Comparison of ENCODE assay signal across 23 cellular contexts in genomic region chr3:104711435-104711834, GRCh38.
"Had no signal": no experiment of that assay in that cellular context is flagged by ENCODE, and none has a peak within 500 bp of the region (broad histone marks: within the 10 kb centered on the region; RNA-seq: fewer than 3 reads in every experiment).

No MANE protein-coding gene starts in this region.

- ATAC-seq: effector memory CD8-positive, alpha-beta T cell; mucosa of descending colon; natural killer cell treated with Interleukin-12 subunit alpha and Interleukin-12 subunit beta and Interleukin-15 and Interleukin-18, amount 100 ng/mL, for 72 hours; sciatic nerve; stimulated activated memory B cell treated with anti-CD40 and anti-IgM and Interleukin-4, amounts not matched to agents 10 μg/mL and 1 μg/mL and 100 μg/mL, for 72 hours; stimulated activated naive CD8-positive, alpha-beta T cell treated with anti-CD3 and anti-CD28 coated beads, Interleukin-15, Interleukin-2, amounts not matched to agents 100 U/mL and 50 U/mL, for 24 hours had no signal

- H3K9me3 Mint-ChIP-seq: central memory CD8-positive, alpha-beta T cell; effector memory CD8-positive, alpha-beta T cell; mesothelial cell of epicardium; naive B cell; natural killer cell treated with Interleukin-12 subunit alpha and Interleukin-12 subunit beta and Interleukin-15 and Interleukin-18, amount 100 ng/mL, for 72 hours; stimulated activated memory B cell treated with anti-CD40 and anti-IgM and Interleukin-4, amounts not matched to agents 10 μg/mL and 1 μg/mL and 100 μg/mL, for 72 hours had no signal

- H3K27ac Mint-ChIP-seq: effector memory CD8-positive, alpha-beta T cell; mesothelial cell of epicardium; naive B cell; natural killer cell treated with Interleukin-12 subunit alpha and Interleukin-12 subunit beta and Interleukin-15 and Interleukin-18, amount 100 ng/mL, for 72 hours; stimulated activated memory B cell treated with anti-CD40 and anti-IgM and Interleukin-4, amounts not matched to agents 10 μg/mL and 1 μg/mL and 100 μg/mL, for 72 hours had no signal

- H3K4me3 ChIP-seq: coronary artery, mucosa of descending colon, prostate gland, right atrium auricular region, smooth muscle cell, testis, tibial artery, upper lobe of left lung had no signal

- H3K36me3 ChIP-seq: neutrophil, prostate gland, right atrium auricular region, tibial artery, upper lobe of left lung had no signal

- H3K27ac ChIP-seq: coronary artery, neutrophil, prostate gland, right atrium auricular region, testis, tibial artery, upper lobe of left lung had no signal

- H3K4me3 Mint-ChIP-seq: central memory CD8-positive, alpha-beta T cell; effector memory CD8-positive, alpha-beta T cell; mesothelial cell of epicardium; naive B cell; natural killer cell treated with Interleukin-12 subunit alpha and Interleukin-12 subunit beta and Interleukin-15 and Interleukin-18, amount 100 ng/mL, for 72 hours; stimulated activated memory B cell treated with anti-CD40 and anti-IgM and Interleukin-4, amounts not matched to agents 10 μg/mL and 1 μg/mL and 100 μg/mL, for 72 hours had no signal

- H3K4me1 Mint-ChIP-seq: central memory CD8-positive, alpha-beta T cell; naive B cell; stimulated activated memory B cell treated with anti-CD40 and anti-IgM and Interleukin-4, amounts not matched to agents 10 μg/mL and 1 μg/mL and 100 μg/mL, for 72 hours had no signal

- H3K9me3 ChIP-seq: mucosa of descending colon, neutrophil, prostate gland, right atrium auricular region, testis, tibial artery, upper lobe of left lung had no signal

- H3K27me3 ChIP-seq: neutrophil, right atrium auricular region, testis, tibial artery, upper lobe of left lung had no signal

- H3K36me3 Mint-ChIP-seq: mesothelial cell of epicardium; naive B cell; natural killer cell treated with Interleukin-12 subunit alpha and Interleukin-12 subunit beta and Interleukin-15 and Interleukin-18, amount 100 ng/mL, for 72 hours; stimulated activated memory B cell treated with anti-CD40 and anti-IgM and Interleukin-4, amounts not matched to agents 10 μg/mL and 1 μg/mL and 100 μg/mL, for 72 hours had no signal

- H3K27me3 Mint-ChIP-seq: central memory CD8-positive, alpha-beta T cell; effector memory CD8-positive, alpha-beta T cell; naive B cell; natural killer cell treated with Interleukin-12 subunit alpha and Interleukin-12 subunit beta and Interleukin-15 and Interleukin-18, amount 100 ng/mL, for 72 hours; stimulated activated memory B cell treated with anti-CD40 and anti-IgM and Interleukin-4, amounts not matched to agents 10 μg/mL and 1 μg/mL and 100 μg/mL, for 72 hours had no signal

- H3K4me1 ChIP-seq: prostate gland, right atrium auricular region, testis, tibial artery, upper lobe of left lung had no signal

- DNase-seq: effector memory CD8-positive, alpha-beta T cell; head of caudate nucleus; mesenchymal stem cell; mucosa of descending colon; naive B cell; stimulated activated CD4-positive, alpha-beta T cell treated with anti-CD3 and anti-CD28 coated beads, Interleukin-12 subunit alpha, Interleukin-12 subunit beta, amount 100 ng/mL, for 4 hours; stimulated activated CD4-positive, alpha-beta T cell treated with anti-CD3 and anti-CD28 coated beads, Interleukin-1b, Interleukin-23, amount 100 ng/mL, for 48 hours; stimulated activated CD4-positive, alpha-beta T cell treated with anti-CD3 and anti-CD28 coated beads, Interleukin-4, amount 100 ng/mL, for 24 hours; stimulated activated naive CD8-positive, alpha-beta T cell treated with anti-CD3 and anti-CD28 coated beads, Interleukin-15, Interleukin-2, amounts not matched to agents 100 U/mL and 50 U/mL, for 24 hours; substantia nigra; testis; tibial artery; upper lobe of left lung had no signal

- H3K4me2 ChIP-seq: smooth muscle cell had no signal
